ENCODE assay signal across 19 cellular contexts in genomic region chr4:40946652-40947051, GRCh38.
"Had no signal": no experiment of that assay in that cellular context is flagged by ENCODE, and none has a peak within 500 bp of the region (broad histone marks: within the 10 kb centered on the region; RNA-seq: fewer than 3 reads in every experiment).

No MANE protein-coding gene starts in this region.

- H3K36me3 Mint-ChIP-seq: activated naive CD4-positive, alpha-beta T cell treated with anti-CD3 and anti-CD28 coated beads, Interleukin-2, amount 50 U/mL, for 24 hours had no signal

- H3K27ac Mint-ChIP-seq: activated CD8-positive, alpha-beta T cell treated with anti-CD3 and anti-CD28 coated beads for 36 hours; activated naive CD4-positive, alpha-beta T cell treated with anti-CD3 and anti-CD28 coated beads, Interleukin-2, amount 50 U/mL, for 24 hours; activated T-cell treated with anti-CD3 and anti-CD28 coated beads, Interleukin-2, amount 50 U/mL, for 72 hours; activated T-helper 2 cell treated with anti-CD3 and anti-CD28 coated beads, Interferon-gamma antibody, Interleukin-2, Interleukin-4, amounts not matched to agents 10 μg/mL and 5 μg/mL and 100 μg/mL, durations not matched to agents 14 hours and 24 hours and 36 hours; T-helper 1 cell treated with Interleukin-12 subunit alpha and Interleukin-12 subunit beta and Interleukin-4 antibody, amounts not matched to agents 30 μg/mL and 1 μg/mL, for 36 hours had no signal

- H3K9me3 Mint-ChIP-seq: activated CD8-positive, alpha-beta T cell treated with anti-CD3 and anti-CD28 coated beads for 36 hours; activated naive CD4-positive, alpha-beta T cell treated with anti-CD3 and anti-CD28 coated beads, Interleukin-2, amount 50 U/mL, for 24 hours; activated T-cell treated with anti-CD3 and anti-CD28 coated beads, Interleukin-2, amount 50 U/mL, for 72 hours; activated T-helper 2 cell treated with anti-CD3 and anti-CD28 coated beads, Interferon-gamma antibody, Interleukin-2, Interleukin-4, amounts not matched to agents 10 μg/mL and 5 μg/mL and 100 μg/mL, durations not matched to agents 14 hours and 24 hours and 36 hours; T-helper 1 cell treated with Interleukin-12 subunit alpha and Interleukin-12 subunit beta and Interleukin-4 antibody, amounts not matched to agents 30 μg/mL and 1 μg/mL, for 36 hours had no signal

- H3K4me1 Mint-ChIP-seq: activated naive CD4-positive, alpha-beta T cell treated with anti-CD3 and anti-CD28 coated beads, Interleukin-2, amount 50 U/mL, for 24 hours had no signal

- ATAC-seq: activated CD4-positive, CD25-positive, alpha-beta regulatory T cell treated with anti-CD3 and anti-CD28 coated beads, Interleukin-2, amount 50 U/mL, for 24 hours; activated CD8-positive, alpha-beta T cell treated with anti-CD3 and anti-CD28 coated beads for 36 hours; activated T-cell treated with anti-CD3 and anti-CD28 coated beads, Interleukin-2, amount 50 U/mL, for 72 hours; K562; PC-3 had no signal

- H3K4me3 Mint-ChIP-seq: activated CD8-positive, alpha-beta T cell treated with anti-CD3 and anti-CD28 coated beads for 36 hours; activated naive CD4-positive, alpha-beta T cell treated with anti-CD3 and anti-CD28 coated beads, Interleukin-2, amount 50 U/mL, for 24 hours; activated T-cell treated with anti-CD3 and anti-CD28 coated beads, Interleukin-2, amount 50 U/mL, for 72 hours; T-helper 1 cell treated with Interleukin-12 subunit alpha and Interleukin-12 subunit beta and Interleukin-4 antibody, amounts not matched to agents 30 μg/mL and 1 μg/mL, for 36 hours had no signal

- H3K4me3 ChIP-seq: K562 had no signal

- DNase-seq: activated CD4-positive, alpha-beta T cell treated with anti-CD3 and anti-CD28 coated beads for 4 hours; activated CD8-positive, alpha-beta memory T cell treated with anti-CD3 and anti-CD28 coated beads, Interleukin-2, amount 50 U/mL, for 4 hours; activated CD8-positive, alpha-beta T cell treated with anti-CD3 and anti-CD28 coated beads for 36 hours; activated T-cell treated with anti-CD3 and anti-CD28 coated beads, Interleukin-2, amount 50 U/mL, for 72 hours; aorta; Karpas-422; MM.1S; NCI-H146; NCI-H187 treated with DMSO at 0.1 percent for 48 hours; NCI-H2081 treated with DMSO at 0.1 percent for 48 hours; NCI-H446; NCI-H524; PC-3; SHP77 treated with DMSO at 0.1 percent for 48 hours had no signal
